ENCODE assay signal across 15 cellular contexts in genomic region chr3:141407817-141408216, GRCh38. TPM values are rescaled to one million over a fixed set of nuclear protein-coding genes. Genes with fewer than 3 reads are reported as not detected.
DNase-seq lines count a peak whose midpoint lies in the region; ATAC-seq, FAIRE-seq and TF ChIP-seq lines count a peak whose summit lies in the region.
"Had no signal": no experiment of that assay in that cellular context is flagged by ENCODE, and none has a peak within 500 bp of the region (broad histone marks: within the 10 kb centered on the region; RNA-seq: fewer than 3 reads in every experiment).

No MANE protein-coding gene starts in this region.

- H3K36me3 ChIP-seq in heart right ventricle (peaks cover 0 to 66% (median 18%) of the 10 kb centered on the region in 9 donors), astrocyte (ENCODE audit: insufficient read depth, low read length) (peaks cover 38% of the 10 kb centered on the region), upper lobe of right lung (peaks cover 46% of the 10 kb centered on the region)

- peak overlapping the region; percentile 63 for H3K9ac ChIP-seq in astrocyte (ENCODE audit: low read length)

- no peak for DNase-seq in heart right ventricle
- DNase-seq in left cardiac atrium: no peak
- no peak for DNase-seq in astrocyte (ENCODE audit: low read depth)
- DNase-seq in mesothelial cell of epicardium (ENCODE audit: low spot score in 2 of 2, unreplicated experiment in 2 of 2): no peak
- DNase-seq in upper lobe of right lung: no peak
- DNase-seq in RPMI8226: no peak
- DNase-seq: DMS79; naive thymus-derived CD8-positive, alpha-beta T cell; NCI-H1092; NCI-H510A treated with DMSO at 0.1 percent for 48 hours had no signal

- H3K27me3 Mint-ChIP-seq in astrocyte (ENCODE audit: low read depth, unreplicated experiment) (no peaks in the 10 kb centered on the region), mesothelial cell of epicardium (ENCODE audit: low read depth) (no peaks in the 10 kb centered on the region)
- H3K27me3 Mint-ChIP-seq: activated naive CD4-positive, alpha-beta T cell treated with anti-CD3 and anti-CD28 coated beads, Interleukin-2, amount 50 U/mL, for 24 hours; naive thymus-derived CD8-positive, alpha-beta T cell had no signal

- H3K4me3 ChIP-seq in heart right ventricle (no peak overlapping the region), astrocyte (ENCODE audit: insufficient read depth, low read depth, low read length) (no peak overlapping the region), upper lobe of right lung (no peak overlapping the region)

- H3K4me2 ChIP-seq in astrocyte (ENCODE audit: low read length): no peak overlapping the region

- FAIRE-seq in astrocyte (lab: Jason Lieb, UNC): no peak
- FAIRE-seq: colon had no signal

- H2AFZ ChIP-seq in astrocyte (ENCODE audit: low read depth, low read length): no peak overlapping the region

- H3K4me3 Mint-ChIP-seq in astrocyte (ENCODE audit: unreplicated experiment) (no peak overlapping the region), mesothelial cell of epicardium (no peak overlapping the region)
- H3K4me3 Mint-ChIP-seq: activated naive CD4-positive, alpha-beta T cell treated with anti-CD3 and anti-CD28 coated beads, Interleukin-2, amount 50 U/mL, for 24 hours had no signal

- ATAC-seq in heart right ventricle (no peak), left cardiac atrium (no peak), upper lobe of right lung (no peak), GM21526 (IDR thresholded peaks at IDR 0.05; ENCODE audit: low FRiP score, unreplicated experiment) (no peak), HG03175 (IDR thresholded peaks at IDR 0.05; ENCODE audit: unreplicated experiment) (no peak)
- ATAC-seq: naive thymus-derived CD8-positive, alpha-beta T cell; Panc1 had no signal

- intact Hi-C loops in heart right ventricle (cut with DNase I): loop anchor here in 2 of 10 donors (2.0 kb wide), 2 partner anchors 31 to 39 kb away; partner anchors contain the start of gene ZBTB38 (in 1 of the 2)
- intact Hi-C loops in left cardiac atrium (cut with DNase I): no loop called here
- intact Hi-C loops in upper lobe of right lung (cut with DNase I): no loop called here

- WGBS in heart right ventricle, 2 donors: 92 to 94% methylated on average over 2 of the region's 2 CpGs

- peaks cover 56% of the 10 kb centered on the region for H3K4me1 Mint-ChIP-seq in astrocyte (ENCODE audit: low read depth, unreplicated experiment)
- H3K4me1 Mint-ChIP-seq in mesothelial cell of epicardium: peaks cover 54% of the 10 kb centered on the region

- H3K79me2 ChIP-seq in astrocyte (ENCODE audit: insufficient read depth, low read length): peaks cover 51% of the 10 kb centered on the region

- H3K4me1 ChIP-seq in heart right ventricle (peaks cover 15 to 100% (median 89%) of the 10 kb centered on the region in 9 donors), astrocyte (ENCODE audit: insufficient read depth, low read length) (peaks cover 75% of the 10 kb centered on the region), upper lobe of right lung (peaks cover 71% of the 10 kb centered on the region)

- no peaks in the 10 kb centered on the region for H3K9me3 ChIP-seq in heart right ventricle
- no peaks in the 10 kb centered on the region for H3K9me3 ChIP-seq in astrocyte (ENCODE audit: insufficient read depth, low read depth, low read length)
- no peaks in the 10 kb centered on the region for H3K9me3 ChIP-seq in upper lobe of right lung

- H3K36me3 Mint-ChIP-seq in astrocyte (ENCODE audit: low read depth, unreplicated experiment): peaks cover 12% of the 10 kb centered on the region
- H3K36me3 Mint-ChIP-seq in mesothelial cell of epicardium: peaks cover 31% of the 10 kb centered on the region

- H3K27ac ChIP-seq in heart right ventricle: peak overlapping the region; percentile 3 to 99 (median 96)
- H3K27ac ChIP-seq in astrocyte (ENCODE audit: low read depth, low read length): peak overlapping the region; percentile 95
- peak overlapping the region; percentile 24 for H3K27ac ChIP-seq in upper lobe of right lung

- H3K27ac Mint-ChIP-seq in astrocyte (ENCODE audit: unreplicated experiment) (no peak overlapping the region), mesothelial cell of epicardium (peak overlapping the region; percentile 84)

- no peaks in the 10 kb centered on the region for H4K20me1 ChIP-seq in astrocyte (ENCODE audit: insufficient read depth, low read length)

- TF ChIP-seq CTCF in heart right ventricle (IDR thresholded peaks at IDR 0.05) (no peak), astrocyte (IDR thresholded peaks at IDR 0.05; ENCODE audit: insufficient read depth, low read depth, low read length) (no peak), mesothelial cell of epicardium (IDR thresholded peaks at IDR 0.05; ENCODE audit: unreplicated experiment) (no peak), upper lobe of right lung (IDR thresholded peaks at IDR 0.05) (no peak)

- H3K9me3 Mint-ChIP-seq in astrocyte (ENCODE audit: unreplicated experiment) (no peaks in the 10 kb centered on the region), mesothelial cell of epicardium (no peaks in the 10 kb centered on the region)
- H3K9me3 Mint-ChIP-seq: activated naive CD4-positive, alpha-beta T cell treated with anti-CD3 and anti-CD28 coated beads, Interleukin-2, amount 50 U/mL, for 24 hours; naive thymus-derived CD8-positive, alpha-beta T cell had no signal

- H3K27me3 ChIP-seq in heart right ventricle (no peaks in the 10 kb centered on the region), astrocyte (ENCODE audit: insufficient read depth, low read length) (no peaks in the 10 kb centered on the region), upper lobe of right lung (no peaks in the 10 kb centered on the region)

RNA-seq across cellular contexts. Expression of gene ZBTB38, which starts 39.5 kb away (rescaled TPM):
- 100 to 1,000 TPM in 8 of 10 donors, 10 to 100 TPM in 2; 86.8 to 156 (median 139) TPM for total RNA-seq in heart right ventricle
- 10 to 100 TPM; 14.7 to 21.3 TPM for polyA plus RNA-seq in heart right ventricle
- 10 to 100 TPM; 62.9 to 72.6 TPM for total RNA-seq in left cardiac atrium
- total RNA-seq in astrocyte: 57.6 and 60.7 TPM in 2 replicates
- total RNA-seq in mesothelial cell of epicardium: 44.4 to 46.7 TPM (median 46.3 TPM) in 3 replicates
- 118 TPM for total RNA-seq in upper lobe of right lung

Comparison
In these comparisons a context has a peak if more than half of its experiments do, and no peak if none do; other contexts are left out.
1. H3K27ac ChIP-seq: peak in every context shown above with its lines; median percentile 96 in heart right ventricle; 95 in astrocyte; 24 in upper lobe of right lung.